Comparison of ENCODE assay signal across 11 cellular contexts in the genomic region with DNA sequence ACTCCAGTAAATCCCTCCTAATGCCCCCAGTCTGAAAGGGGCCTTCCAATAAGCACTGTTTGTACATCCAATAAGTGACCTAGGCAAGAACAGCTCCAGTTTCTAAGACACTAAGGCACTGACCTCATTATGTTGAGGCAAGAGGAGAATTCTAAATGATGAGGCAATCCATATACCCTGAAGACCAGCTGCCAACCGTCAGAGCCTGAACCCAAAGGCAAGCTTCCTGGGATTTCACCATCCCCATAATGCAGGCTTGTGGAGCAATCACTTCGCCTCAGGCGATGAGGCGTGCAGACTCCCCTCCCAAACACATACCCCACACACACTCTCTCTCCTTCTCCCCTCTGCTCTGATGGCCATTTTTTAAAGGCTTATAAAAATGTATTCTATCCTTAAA. TPM values are rescaled to one million over a fixed set of nuclear protein-coding genes. Genes with fewer than 3 reads are reported as not detected.
A peak's percentile ranks its signal among the peaks of the same experiment; 100 is the strongest.
DNase-seq lines count a peak whose midpoint lies in the region; ATAC-seq and TF ChIP-seq lines count a peak whose summit lies in the region.
"Had no signal": no experiment of that assay in that cellular context is flagged by ENCODE, and none has a peak within 500 bp of the region (broad histone marks: within the 10 kb centered on the region; RNA-seq: fewer than 3 reads in every experiment).

No MANE protein-coding gene starts in this region.

- DNase-seq in DMS 273 (lab: John Stamatoyannopoulos, UW; ENCODE audit: unreplicated experiment) (peak; percentile 81), NCI-H748 (lab: John Stamatoyannopoulos, UW; ENCODE audit: unreplicated experiment) (peak; percentile 88), epithelial cell of proximal tubule (ENCODE audit: low read depth) (peak; percentile 61), posterior cingulate gyrus (no peak), amniotic stem cell (lab: John Stamatoyannopoulos, UW) (no peak)
- DNase-seq: foreskin melanocyte; NCI-H1105; stimulated activated CD4-positive, alpha-beta T cell treated with anti-CD3 and anti-CD28 coated beads, Interleukin-4, amount 100 ng/mL, for 1 hour had no signal

- peaks cover 3% of the 10 kb centered on the region for H3K36me3 Mint-ChIP-seq in nephron (ENCODE audit: low read depth)

- peak overlapping the region; percentile 27 to 94 (median 47) for H3K27ac Mint-ChIP-seq in nephron

- ATAC-seq in HG03342 (IDR thresholded peaks at IDR 0.05; ENCODE audit: unreplicated experiment) (no peak), HG03045 (IDR thresholded peaks at IDR 0.05; ENCODE audit: unreplicated experiment) (no peak)

- H3K4me3 Mint-ChIP-seq in nephron: no peak overlapping the region

- intact Hi-C loops in posterior cingulate gyrus (cut with DNase I): no loop called here

- no peaks in the 10 kb centered on the region for H3K9me3 Mint-ChIP-seq in nephron

- TF ChIP-seq CTCF in epithelial cell of proximal tubule (conservative IDR thresholded peaks at IDR 0.05; ENCODE audit: low read depth, low read length): no peak
- TF ChIP-seq CTCF in nephron (IDR thresholded peaks at IDR 0.05; ENCODE audit: unreplicated experiment in 3 of 3): no peak

- H3K27me3 Mint-ChIP-seq in nephron (ENCODE audit: low read depth): no peaks in the 10 kb centered on the region

- H3K4me3 ChIP-seq in epithelial cell of proximal tubule (ENCODE audit: low read depth, low read length): no peak overlapping the region

- peaks cover 48% of the 10 kb centered on the region for H3K4me1 Mint-ChIP-seq in nephron

RNA-seq across cellular contexts. Expression of a gene that starts 49.5 kb away (rescaled TPM):
- total RNA-seq in epithelial cell of proximal tubule: 62.7 and 64.2 TPM in 2 replicates

Comparison
In these comparisons a context has a peak if more than half of its experiments do, and no peak if none do; other contexts are left out.
1. DNase-seq: peak in DMS 273 (single experiment), NCI-H748 (single experiment) and epithelial cell of proximal tubule (single experiment); none in posterior cingulate gyrus (0 of 10) and amniotic stem cell (single experiment).